Comparison of ENCODE assay signal across 1 cellular context in the genomic region with DNA sequence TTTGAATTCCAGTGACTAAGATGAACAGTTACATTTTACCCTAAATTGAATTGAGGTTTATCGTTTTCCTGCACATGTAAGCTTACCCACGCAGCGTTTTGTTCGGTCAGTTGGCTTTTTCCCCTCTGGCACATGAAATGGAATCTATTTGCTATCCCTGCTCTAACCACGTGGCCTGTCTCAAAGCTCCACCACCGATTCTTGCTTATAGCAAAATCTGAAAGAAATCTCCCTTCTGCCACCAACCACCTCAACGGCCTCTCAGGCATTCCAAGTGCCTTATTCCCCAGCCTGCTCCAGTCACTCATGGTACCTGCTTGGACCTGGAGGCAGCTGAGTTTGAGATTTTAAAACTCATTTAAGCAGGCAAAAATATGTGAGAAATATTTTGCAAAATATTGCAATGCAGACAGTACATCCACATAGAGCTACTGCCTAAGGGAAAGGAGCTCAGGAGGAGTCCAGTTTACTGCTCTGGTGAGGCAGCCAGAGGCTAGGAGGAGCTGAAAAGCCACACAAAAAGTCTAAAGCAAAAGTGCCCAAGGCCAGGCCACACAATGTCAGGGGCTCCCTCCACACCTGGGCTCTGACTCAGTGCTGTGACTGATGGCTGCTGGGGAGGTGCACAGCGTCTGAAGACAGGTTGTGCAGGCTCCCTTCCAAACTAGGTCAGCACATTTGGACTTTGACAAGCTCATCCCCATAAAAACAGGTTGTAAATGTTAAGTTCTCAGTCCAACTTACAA.
TF ChIP-seq lines count a peak whose summit lies in the region.

No MANE protein-coding gene starts in this region.

TF ChIP-seq in HepG2, 621 proteins besides CTCF, POLR2A, EP300 and RAD21 (continued from another document and continues in another):
- TF ChIP-seq, protein P1, sequence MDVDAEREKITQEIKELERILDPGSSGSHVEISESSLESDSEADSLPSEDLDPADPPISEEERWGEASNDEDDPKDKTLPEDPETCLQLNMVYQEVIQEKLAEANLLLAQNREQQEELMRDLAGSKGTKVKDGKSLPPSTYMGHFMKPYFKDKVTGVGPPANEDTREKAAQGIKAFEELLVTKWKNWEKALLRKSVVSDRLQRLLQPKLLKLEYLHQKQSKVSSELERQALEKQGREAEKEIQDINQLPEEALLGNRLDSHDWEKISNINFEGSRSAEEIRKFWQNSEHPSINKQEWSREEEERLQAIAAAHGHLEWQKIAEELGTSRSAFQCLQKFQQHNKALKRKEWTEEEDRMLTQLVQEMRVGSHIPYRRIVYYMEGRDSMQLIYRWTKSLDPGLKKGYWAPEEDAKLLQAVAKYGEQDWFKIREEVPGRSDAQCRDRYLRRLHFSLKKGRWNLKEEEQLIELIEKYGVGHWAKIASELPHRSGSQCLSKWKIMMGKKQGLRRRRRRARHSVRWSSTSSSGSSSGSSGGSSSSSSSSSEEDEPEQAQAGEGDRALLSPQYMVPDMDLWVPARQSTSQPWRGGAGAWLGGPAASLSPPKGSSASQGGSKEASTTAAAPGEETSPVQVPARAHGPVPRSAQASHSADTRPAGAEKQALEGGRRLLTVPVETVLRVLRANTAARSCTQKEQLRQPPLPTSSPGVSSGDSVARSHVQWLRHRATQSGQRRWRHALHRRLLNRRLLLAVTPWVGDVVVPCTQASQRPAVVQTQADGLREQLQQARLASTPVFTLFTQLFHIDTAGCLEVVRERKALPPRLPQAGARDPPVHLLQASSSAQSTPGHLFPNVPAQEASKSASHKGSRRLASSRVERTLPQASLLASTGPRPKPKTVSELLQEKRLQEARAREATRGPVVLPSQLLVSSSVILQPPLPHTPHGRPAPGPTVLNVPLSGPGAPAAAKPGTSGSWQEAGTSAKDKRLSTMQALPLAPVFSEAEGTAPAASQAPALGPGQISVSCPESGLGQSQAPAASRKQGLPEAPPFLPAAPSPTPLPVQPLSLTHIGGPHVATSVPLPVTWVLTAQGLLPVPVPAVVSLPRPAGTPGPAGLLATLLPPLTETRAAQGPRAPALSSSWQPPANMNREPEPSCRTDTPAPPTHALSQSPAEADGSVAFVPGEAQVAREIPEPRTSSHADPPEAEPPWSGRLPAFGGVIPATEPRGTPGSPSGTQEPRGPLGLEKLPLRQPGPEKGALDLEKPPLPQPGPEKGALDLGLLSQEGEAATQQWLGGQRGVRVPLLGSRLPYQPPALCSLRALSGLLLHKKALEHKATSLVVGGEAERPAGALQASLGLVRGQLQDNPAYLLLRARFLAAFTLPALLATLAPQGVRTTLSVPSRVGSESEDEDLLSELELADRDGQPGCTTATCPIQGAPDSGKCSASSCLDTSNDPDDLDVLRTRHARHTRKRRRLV (CRISPR knock-in tag; IDR thresholded peaks at IDR 0.05): no peak; the same call in 1 of the 2 replicates
- TF ChIP-seq ZNF547 (CRISPR knock-in tag; IDR thresholded peaks at IDR 0.05) (no peak), MAFG (CRISPR knock-in tag; IDR thresholded peaks at IDR 0.05) (no peak), ATF7 (IDR thresholded peaks at IDR 0.05) (no peak), ATF7 (CRISPR knock-in tag; IDR thresholded peaks at IDR 0.05) (no peak), GPN1 (CRISPR knock-in tag; IDR thresholded peaks at IDR 0.05; ENCODE audit: borderline replicate concordance) (no peak), CEBPG (CRISPR knock-in tag; IDR thresholded peaks at IDR 0.05) (no peak; the same call in 1 of the 2 replicates), SRY (CRISPR knock-in tag; IDR thresholded peaks at IDR 0.05) (no peak), SCMH1 (CRISPR knock-in tag; IDR thresholded peaks at IDR 0.05; ENCODE audit: borderline replicate concordance) (no peak), ZFX (CRISPR knock-in tag; IDR thresholded peaks at IDR 0.05; ENCODE audit: low read depth) (peak; percentile 68; the same call in 1 of the 2 replicates), ZFAT (CRISPR knock-in tag; conservative IDR thresholded peaks at IDR 0.05) (no peak), RORA (CRISPR knock-in tag; IDR thresholded peaks at IDR 0.05) (peak; percentile 91; the same call in 1 of the 2 replicates), ZNF317 (CRISPR knock-in tag; IDR thresholded peaks at IDR 0.05) (0 out of 2 replicates have a peak, but pooled peaks have one; percentile 27), CREM (IDR thresholded peaks at IDR 0.05) (no peak), CREM (CRISPR knock-in tag; IDR thresholded peaks at IDR 0.05) (no peak), ZMYM3 (CRISPR knock-in tag; IDR thresholded peaks at IDR 0.05) (no peak; the same call in 1 of the 2 replicates), ZBTB38 (CRISPR knock-in tag; IDR thresholded peaks at IDR 0.05) (no peak), SKI (IDR thresholded peaks at IDR 0.05; ENCODE audit: partially characterized antibody) (no peak), MYC (CRISPR knock-in tag; IDR thresholded peaks at IDR 0.05; ENCODE audit: borderline replicate concordance) (peak; percentile 39; the same call in 1 of the 2 replicates), ZBTB8A (CRISPR knock-in tag; IDR thresholded peaks at IDR 0.05; ENCODE audit: borderline replicate concordance, low read depth) (no peak), SPEN (CRISPR knock-in tag; IDR thresholded peaks at IDR 0.05; ENCODE audit: low read depth) (no peak; the same call in 1 of the 2 replicates), ZNF724P (CRISPR knock-in tag; IDR thresholded peaks at IDR 0.05; ENCODE audit: borderline replicate concordance) (no peak), KAT2B (IDR thresholded peaks at IDR 0.05; ENCODE audit: borderline replicate concordance, low read depth, low read length) (no peak), ZNF264 (CRISPR knock-in tag; IDR thresholded peaks at IDR 0.05) (0 out of 2 replicates have a peak, but pooled peaks have one; percentile 35), RBM22 (optimal IDR thresholded peaks at IDR 0.05; ENCODE audit: low read length) (no peak), EED (CRISPR knock-in tag; IDR thresholded peaks at IDR 0.05) (no peak)
- TF ChIP-seq, protein P2, sequence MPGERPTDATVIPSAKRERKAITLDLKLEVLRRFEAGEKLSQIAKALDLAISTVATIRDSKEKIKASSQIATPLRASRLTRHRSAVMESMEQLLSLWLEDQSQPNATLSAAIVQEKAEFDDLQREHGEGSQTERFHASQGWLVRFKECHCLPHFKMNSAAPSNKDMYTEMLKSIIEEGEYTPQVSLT (CRISPR knock-in tag; IDR thresholded peaks at IDR 0.05; ENCODE audit: borderline replicate concordance, low read depth): no peak
- TF ChIP-seq, protein P3, sequence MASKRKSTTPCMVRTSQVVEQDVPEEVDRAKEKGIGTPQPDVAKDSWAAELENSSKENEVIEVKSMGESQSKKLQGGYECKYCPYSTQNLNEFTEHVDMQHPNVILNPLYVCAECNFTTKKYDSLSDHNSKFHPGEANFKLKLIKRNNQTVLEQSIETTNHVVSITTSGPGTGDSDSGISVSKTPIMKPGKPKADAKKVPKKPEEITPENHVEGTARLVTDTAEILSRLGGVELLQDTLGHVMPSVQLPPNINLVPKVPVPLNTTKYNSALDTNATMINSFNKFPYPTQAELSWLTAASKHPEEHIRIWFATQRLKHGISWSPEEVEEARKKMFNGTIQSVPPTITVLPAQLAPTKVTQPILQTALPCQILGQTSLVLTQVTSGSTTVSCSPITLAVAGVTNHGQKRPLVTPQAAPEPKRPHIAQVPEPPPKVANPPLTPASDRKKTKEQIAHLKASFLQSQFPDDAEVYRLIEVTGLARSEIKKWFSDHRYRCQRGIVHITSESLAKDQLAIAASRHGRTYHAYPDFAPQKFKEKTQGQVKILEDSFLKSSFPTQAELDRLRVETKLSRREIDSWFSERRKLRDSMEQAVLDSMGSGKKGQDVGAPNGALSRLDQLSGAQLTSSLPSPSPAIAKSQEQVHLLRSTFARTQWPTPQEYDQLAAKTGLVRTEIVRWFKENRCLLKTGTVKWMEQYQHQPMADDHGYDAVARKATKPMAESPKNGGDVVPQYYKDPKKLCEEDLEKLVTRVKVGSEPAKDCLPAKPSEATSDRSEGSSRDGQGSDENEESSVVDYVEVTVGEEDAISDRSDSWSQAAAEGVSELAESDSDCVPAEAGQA (IDR thresholded peaks at IDR 0.05; ENCODE audit: low read depth): 0 out of 2 replicates have a peak, but pooled peaks have one; percentile 14
- TF ChIP-seq, protein P3 (CRISPR knock-in tag; IDR thresholded peaks at IDR 0.05; ENCODE audit: borderline replicate concordance): no peak
- TF ChIP-seq, protein P4, sequence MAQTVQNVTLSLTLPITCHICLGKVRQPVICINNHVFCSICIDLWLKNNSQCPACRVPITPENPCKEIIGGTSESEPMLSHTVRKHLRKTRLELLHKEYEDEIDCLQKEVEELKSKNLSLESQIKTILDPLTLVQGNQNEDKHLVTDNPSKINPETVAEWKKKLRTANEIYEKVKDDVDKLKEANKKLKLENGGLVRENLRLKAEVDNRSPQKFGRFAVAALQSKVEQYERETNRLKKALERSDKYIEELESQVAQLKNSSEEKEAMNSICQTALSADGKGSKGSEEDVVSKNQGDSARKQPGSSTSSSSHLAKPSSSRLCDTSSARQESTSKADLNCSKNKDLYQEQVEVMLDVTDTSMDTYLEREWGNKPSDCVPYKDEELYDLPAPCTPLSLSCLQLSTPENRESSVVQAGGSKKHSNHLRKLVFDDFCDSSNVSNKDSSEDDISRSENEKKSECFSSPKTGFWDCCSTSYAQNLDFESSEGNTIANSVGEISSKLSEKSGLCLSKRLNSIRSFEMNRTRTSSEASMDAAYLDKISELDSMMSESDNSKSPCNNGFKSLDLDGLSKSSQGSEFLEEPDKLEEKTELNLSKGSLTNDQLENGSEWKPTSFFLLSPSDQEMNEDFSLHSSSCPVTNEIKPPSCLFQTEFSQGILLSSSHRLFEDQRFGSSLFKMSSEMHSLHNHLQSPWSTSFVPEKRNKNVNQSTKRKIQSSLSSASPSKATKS (CRISPR knock-in tag; IDR thresholded peaks at IDR 0.05): no peak
- TF ChIP-seq, protein P5, sequence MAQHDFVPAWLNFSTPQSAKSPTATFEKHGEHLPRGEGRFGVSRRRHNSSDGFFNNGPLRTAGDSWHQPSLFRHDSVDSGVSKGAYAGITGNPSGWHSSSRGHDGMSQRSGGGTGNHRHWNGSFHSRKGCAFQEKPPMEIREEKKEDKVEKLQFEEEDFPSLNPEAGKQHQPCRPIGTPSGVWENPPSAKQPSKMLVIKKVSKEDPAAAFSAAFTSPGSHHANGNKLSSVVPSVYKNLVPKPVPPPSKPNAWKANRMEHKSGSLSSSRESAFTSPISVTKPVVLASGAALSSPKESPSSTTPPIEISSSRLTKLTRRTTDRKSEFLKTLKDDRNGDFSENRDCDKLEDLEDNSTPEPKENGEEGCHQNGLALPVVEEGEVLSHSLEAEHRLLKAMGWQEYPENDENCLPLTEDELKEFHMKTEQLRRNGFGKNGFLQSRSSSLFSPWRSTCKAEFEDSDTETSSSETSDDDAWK (CRISPR knock-in tag; IDR thresholded peaks at IDR 0.05): no peak
- TF ChIP-seq, protein P6, sequence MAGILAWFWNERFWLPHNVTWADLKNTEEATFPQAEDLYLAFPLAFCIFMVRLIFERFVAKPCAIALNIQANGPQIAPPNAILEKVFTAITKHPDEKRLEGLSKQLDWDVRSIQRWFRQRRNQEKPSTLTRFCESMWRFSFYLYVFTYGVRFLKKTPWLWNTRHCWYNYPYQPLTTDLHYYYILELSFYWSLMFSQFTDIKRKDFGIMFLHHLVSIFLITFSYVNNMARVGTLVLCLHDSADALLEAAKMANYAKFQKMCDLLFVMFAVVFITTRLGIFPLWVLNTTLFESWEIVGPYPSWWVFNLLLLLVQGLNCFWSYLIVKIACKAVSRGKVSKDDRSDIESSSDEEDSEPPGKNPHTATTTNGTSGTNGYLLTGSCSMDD (CRISPR knock-in tag; IDR thresholded peaks at IDR 0.05): no peak
- TF ChIP-seq, protein P7, sequence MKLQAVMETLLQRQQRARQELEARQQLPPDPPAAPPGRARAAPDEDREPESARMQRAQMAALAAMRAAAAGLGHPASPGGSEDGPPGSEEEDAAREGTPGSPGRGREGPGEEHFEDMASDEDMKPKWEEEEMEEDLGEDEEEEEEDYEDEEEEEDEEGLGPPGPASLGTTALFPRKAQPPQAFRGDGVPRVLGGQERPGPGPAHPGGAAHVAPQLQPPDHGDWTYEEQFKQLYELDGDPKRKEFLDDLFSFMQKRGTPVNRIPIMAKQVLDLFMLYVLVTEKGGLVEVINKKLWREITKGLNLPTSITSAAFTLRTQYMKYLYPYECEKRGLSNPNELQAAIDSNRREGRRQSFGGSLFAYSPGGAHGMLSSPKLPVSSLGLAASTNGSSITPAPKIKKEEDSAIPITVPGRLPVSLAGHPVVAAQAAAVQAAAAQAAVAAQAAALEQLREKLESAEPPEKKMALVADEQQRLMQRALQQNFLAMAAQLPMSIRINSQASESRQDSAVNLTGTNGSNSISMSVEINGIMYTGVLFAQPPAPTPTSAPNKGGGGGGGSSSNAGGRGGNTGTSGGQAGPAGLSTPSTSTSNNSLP (IDR thresholded peaks at IDR 0.05; ENCODE audit: low read depth, low read length): no peak
- TF ChIP-seq, protein P8, sequence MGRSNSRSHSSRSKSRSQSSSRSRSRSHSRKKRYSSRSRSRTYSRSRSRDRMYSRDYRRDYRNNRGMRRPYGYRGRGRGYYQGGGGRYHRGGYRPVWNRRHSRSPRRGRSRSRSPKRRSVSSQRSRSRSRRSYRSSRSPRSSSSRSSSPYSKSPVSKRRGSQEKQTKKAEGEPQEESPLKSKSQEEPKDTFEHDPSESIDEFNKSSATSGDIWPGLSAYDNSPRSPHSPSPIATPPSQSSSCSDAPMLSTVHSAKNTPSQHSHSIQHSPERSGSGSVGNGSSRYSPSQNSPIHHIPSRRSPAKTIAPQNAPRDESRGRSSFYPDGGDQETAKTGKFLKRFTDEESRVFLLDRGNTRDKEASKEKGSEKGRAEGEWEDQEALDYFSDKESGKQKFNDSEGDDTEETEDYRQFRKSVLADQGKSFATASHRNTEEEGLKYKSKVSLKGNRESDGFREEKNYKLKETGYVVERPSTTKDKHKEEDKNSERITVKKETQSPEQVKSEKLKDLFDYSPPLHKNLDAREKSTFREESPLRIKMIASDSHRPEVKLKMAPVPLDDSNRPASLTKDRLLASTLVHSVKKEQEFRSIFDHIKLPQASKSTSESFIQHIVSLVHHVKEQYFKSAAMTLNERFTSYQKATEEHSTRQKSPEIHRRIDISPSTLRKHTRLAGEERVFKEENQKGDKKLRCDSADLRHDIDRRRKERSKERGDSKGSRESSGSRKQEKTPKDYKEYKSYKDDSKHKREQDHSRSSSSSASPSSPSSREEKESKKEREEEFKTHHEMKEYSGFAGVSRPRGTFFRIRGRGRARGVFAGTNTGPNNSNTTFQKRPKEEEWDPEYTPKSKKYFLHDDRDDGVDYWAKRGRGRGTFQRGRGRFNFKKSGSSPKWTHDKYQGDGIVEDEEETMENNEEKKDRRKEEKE (IDR thresholded peaks at IDR 0.05): no peak
